ENCODE assay signal across 28 cellular contexts in the genomic region with DNA sequence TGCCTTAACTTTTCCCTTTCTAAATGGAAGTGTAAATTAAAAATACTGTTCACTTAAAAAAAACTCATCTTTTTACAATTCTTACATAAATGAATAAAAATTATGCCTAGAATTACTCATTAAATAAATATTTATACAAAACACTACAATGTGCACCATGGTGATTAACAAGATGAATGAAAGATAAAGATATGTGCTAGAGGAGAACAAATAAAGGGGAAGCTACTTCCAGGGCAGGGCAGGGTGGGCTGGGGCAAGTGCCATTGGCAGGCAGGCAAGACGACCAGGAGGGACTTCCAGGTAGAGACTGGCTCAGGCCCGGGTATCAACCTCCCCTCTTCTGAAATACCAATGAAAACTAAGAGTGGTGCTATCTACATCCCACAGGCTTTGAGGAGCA.
"Had no signal": no experiment of that assay in that cellular context is flagged by ENCODE, and none has a peak within 500 bp of the region (broad histone marks: within the 10 kb centered on the region; RNA-seq: fewer than 3 reads in every experiment).

No MANE protein-coding gene starts in this region.

- H3K27me3 Mint-ChIP-seq: activated B cell treated with CpG ODN at 0.5 μM for 24 hours; activated CD4-positive, alpha-beta T cell treated with anti-CD3 and anti-CD28 coated beads for 36 hours; activated naive CD8-positive, alpha-beta T cell treated with anti-CD3 and anti-CD28 coated beads, Interleukin-2, amount 50 U/mL, for 24 hours; T-cell had no signal

- H3K9me3 ChIP-seq: body of pancreas, left lung, neutrophil, ovary, prostate gland, testis, upper lobe of left lung had no signal

- H3K27ac Mint-ChIP-seq: activated B cell treated with CpG ODN at 0.5 μM for 24 hours; activated CD4-positive, alpha-beta T cell treated with anti-CD3 and anti-CD28 coated beads for 36 hours; activated naive CD8-positive, alpha-beta T cell treated with anti-CD3 and anti-CD28 coated beads, Interleukin-2, amount 50 U/mL, for 24 hours; mesothelial cell of epicardium; nephron; T-cell; T-helper 2 cell treated with Interferon-gamma antibody and Interleukin-4, amounts not matched to agents 5 μg/mL and 100 μg/mL, for 36 hours had no signal

- ATAC-seq: activated CD4-positive, alpha-beta T cell treated with anti-CD3 and anti-CD28 coated beads for 36 hours; activated naive CD8-positive, alpha-beta T cell treated with anti-CD3 and anti-CD28 coated beads, Interleukin-2, amount 50 U/mL, for 24 hours; activated T-cell treated with anti-CD3 and anti-CD28 coated beads, Interleukin-2, amount 50 U/mL, for 72 hours; body of pancreas; esophagus mucosa; left lung; T-cell had no signal

- H3K9me3 Mint-ChIP-seq: activated B cell treated with CpG ODN at 0.5 μM for 24 hours; activated naive CD8-positive, alpha-beta T cell treated with anti-CD3 and anti-CD28 coated beads, Interleukin-2, amount 50 U/mL, for 24 hours; activated T-cell treated with anti-CD3 and anti-CD28 coated beads, Interleukin-2, amount 50 U/mL, for 72 hours; mesothelial cell of epicardium; nephron; T-cell; T-helper 2 cell treated with Interferon-gamma antibody and Interleukin-4, amounts not matched to agents 5 μg/mL and 100 μg/mL, for 36 hours had no signal

- H3K4me3 Mint-ChIP-seq: activated B cell treated with CpG ODN at 0.5 μM for 24 hours; activated CD4-positive, alpha-beta T cell treated with anti-CD3 and anti-CD28 coated beads for 36 hours; activated naive CD8-positive, alpha-beta T cell treated with anti-CD3 and anti-CD28 coated beads, Interleukin-2, amount 50 U/mL, for 24 hours; activated T-cell treated with anti-CD3 and anti-CD28 coated beads, Interleukin-2, amount 50 U/mL, for 72 hours; mesothelial cell of epicardium; nephron; T-cell; T-helper 2 cell treated with Interferon-gamma antibody and Interleukin-4, amounts not matched to agents 5 μg/mL and 100 μg/mL, for 36 hours had no signal

- DNase-seq: activated B cell treated with CpG ODN at 0.5 μM for 24 hours; activated CD4-positive, alpha-beta T cell treated with anti-CD3 and anti-CD28 coated beads for 36 hours; activated CD4-positive, alpha-beta T cell treated with anti-CD3 and anti-CD28 coated beads, Interleukin-2, amount 50 U/mL, for 48 hours; activated effector memory CD4-positive, alpha-beta T cell treated with anti-CD3 and anti-CD28 coated beads, Interleukin-2, amount 50 U/mL, for 16 hours; activated naive CD4-positive, alpha-beta T cell treated with anti-CD3 and anti-CD28 coated beads, Interleukin-2, amount 50 U/mL, for 16 hours; activated naive CD8-positive, alpha-beta T cell treated with anti-CD3 and anti-CD28 coated beads, Interleukin-2, amount 50 U/mL, for 24 hours; activated T-cell treated with anti-CD3 and anti-CD28 coated beads, Interleukin-2, amount 50 U/mL, for 72 hours; body of pancreas; effector CD8-positive, alpha-beta T cell; foreskin melanocyte; glutamatergic neuron; hippocampal formation; kidney glomerular epithelial cell; left lung; ovary; stimulated activated CD4-positive, alpha-beta T cell treated with anti-CD3 and anti-CD28 coated beads, Interleukin-2, amount 100 ng/mL, for 48 hours; stimulated activated CD8-positive, alpha-beta memory T cell treated with anti-CD3 and anti-CD28 coated beads, Interleukin-4, amount 100 ng/mL, for 48 hours; stimulated activated naive CD4-positive, alpha-beta T cell; T-cell; testis; upper lobe of left lung had no signal

- H3K27ac ChIP-seq: body of pancreas, cardiac muscle cell, left lung, neutrophil, ovary, prostate gland, testis, upper lobe of left lung had no signal

- H3K4me1 Mint-ChIP-seq: activated B cell treated with CpG ODN at 0.5 μM for 24 hours, nephron had no signal

- H3K27me3 ChIP-seq: body of pancreas, cardiac muscle cell, left lung, neutrophil, ovary, testis, upper lobe of left lung had no signal
